In the genomic region with DNA sequence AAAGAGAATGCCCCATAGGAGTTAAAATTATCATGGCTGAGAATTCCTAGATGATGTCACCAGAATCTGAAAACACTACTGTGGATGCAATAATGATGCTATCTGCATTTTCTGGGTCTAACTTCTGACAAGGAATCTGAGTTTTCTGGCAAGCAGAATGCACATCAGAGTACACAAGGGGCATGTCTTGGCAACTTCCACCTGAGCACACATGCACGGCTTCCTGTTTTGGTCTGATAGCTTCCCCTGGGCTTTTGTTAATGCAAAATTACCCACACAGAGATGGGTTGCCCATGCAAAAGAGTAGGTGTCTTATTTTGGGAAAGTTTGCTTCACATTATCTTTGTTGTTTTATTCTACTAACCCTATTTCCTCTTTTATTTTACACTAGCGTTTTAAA, we compare ENCODE assay signal across 11 cellular contexts.
DNase-seq lines count a peak whose midpoint lies in the region; ATAC-seq and TF ChIP-seq lines count a peak whose summit lies in the region.
"Had no signal": no experiment of that assay in that cellular context is flagged by ENCODE, and none has a peak within 500 bp of the region (broad histone marks: within the 10 kb centered on the region; RNA-seq: fewer than 3 reads in every experiment).

No MANE protein-coding gene starts in this region.

- DNase-seq in NB4 (ENCODE audit: low read depth), result peak; percentile 2
- peak; percentile 64 to 73 for DNase-seq in foreskin keratinocyte
- no peak for DNase-seq in KG1 (lab: John Stamatoyannopoulos, UW)
- DNase-seq in left colon, result no peak
- DNase-seq in stimulated activated CD4-positive, alpha-beta T cell treated with anti-CD3 and anti-CD28 coated beads, Interleukin-2, amount 100 ng/mL, for 48 hours, result no peak
- DNase-seq: NCI-H2081 had no signal

- no peak overlapping the region for H3K27ac ChIP-seq in foreskin keratinocyte
- H3K27ac ChIP-seq: esophagus muscularis mucosa, neural progenitor cell had no signal

- no peaks in the 10 kb centered on the region for H3K27me3 ChIP-seq in foreskin keratinocyte
- H3K27me3 ChIP-seq: esophagus muscularis mucosa, neural progenitor cell had no signal

- ATAC-seq in GM18868 (IDR thresholded peaks at IDR 0.05; ENCODE audit: unreplicated experiment) (peak; percentile 86), GM21825 (IDR thresholded peaks at IDR 0.05; ENCODE audit: unreplicated experiment) (peak; percentile 86), foreskin keratinocyte (peak; percentile 24), left colon (no peak), HG03521 (IDR thresholded peaks at IDR 0.05; ENCODE audit: unreplicated experiment) (no peak)

- TF ChIP-seq CTCF in NB4 (IDR thresholded peaks at IDR 0.05; ENCODE audit: low read depth, low read length) (no peak), foreskin keratinocyte (conservative IDR thresholded peaks at IDR 0.05) (no peak)

- H3K4me3 ChIP-seq in NB4 (ENCODE audit: low read depth, low read length), result no peak overlapping the region
- H3K4me3 ChIP-seq: esophagus muscularis mucosa, neural progenitor cell had no signal

- no peak for TF ChIP-seq POLR2A in NB4 (IDR thresholded peaks at IDR 0.05; ENCODE audit: extremely low read depth, insufficient read length)

- H3K4me1 ChIP-seq in foreskin keratinocyte, result peaks cover 12% of the 10 kb centered on the region
- H3K4me1 ChIP-seq: esophagus muscularis mucosa, neural progenitor cell had no signal

- intact Hi-C loops in left colon (cut with DNase I, micrococcal nuclease), result no loop called here

Comparison
In these comparisons a context has a peak if more than half of its experiments do, and no peak if none do; other contexts are left out.
1. ATAC-seq: peak in GM18868 (single experiment), GM21825 (single experiment) and foreskin keratinocyte (single experiment); none in left colon (single experiment) and HG03521 (single experiment).
2. DNase-seq: peak in NB4 (single experiment) and foreskin keratinocyte (2 of 2); none in KG1 (single experiment), left colon (0 of 2) and stimulated activated CD4-positive, alpha-beta T cell treated with anti-CD3 and anti-CD28 coated beads, Interleukin-2, amount 100 ng/mL, for 48 hours (0 of 2).